ENCODE assay signal across 1 cellular context in the genomic region with DNA sequence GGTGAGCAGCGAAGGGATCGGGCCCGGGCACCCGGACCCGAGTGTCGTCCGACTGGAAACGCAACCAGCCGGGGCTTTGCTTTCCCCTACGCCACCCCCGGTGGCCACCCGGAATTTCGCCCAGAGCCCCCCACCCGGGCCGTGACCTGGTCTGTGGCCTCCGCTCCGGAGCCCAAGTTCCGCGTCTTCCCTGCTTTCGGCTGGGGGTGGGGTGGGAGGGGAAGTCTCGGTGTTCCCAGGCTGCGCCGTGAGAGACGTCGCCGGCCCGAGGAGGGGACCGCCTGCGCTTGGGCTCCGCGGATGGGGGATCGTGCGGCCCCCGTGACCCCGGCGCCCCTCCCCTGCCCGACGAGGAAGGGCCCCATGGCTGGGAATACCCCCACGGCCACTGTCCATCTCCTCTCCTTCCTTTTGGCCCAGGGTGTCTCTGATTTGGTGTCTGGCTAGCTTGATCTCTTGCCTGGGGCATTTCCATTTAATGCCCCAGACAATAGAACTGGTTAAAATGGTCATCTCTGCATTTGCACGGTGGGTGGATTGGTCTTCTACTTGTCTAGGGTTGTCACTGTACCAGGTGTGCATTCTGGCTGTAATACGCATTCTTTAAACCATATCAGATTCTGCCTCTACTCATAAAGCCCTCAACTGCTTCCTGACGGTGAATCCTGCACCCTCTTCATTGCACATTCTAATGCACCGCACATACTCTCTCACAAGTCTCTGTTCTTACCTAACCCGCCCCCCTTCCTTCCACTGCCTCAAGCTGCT.
TF ChIP-seq lines count a peak whose summit lies in the region.

No MANE protein-coding gene starts in this region.

TF ChIP-seq in K562, 482 proteins besides CTCF, POLR2A, EP300 and RAD21 (continued from another document and continues in another):
- TF ChIP-seq, protein P1, sequence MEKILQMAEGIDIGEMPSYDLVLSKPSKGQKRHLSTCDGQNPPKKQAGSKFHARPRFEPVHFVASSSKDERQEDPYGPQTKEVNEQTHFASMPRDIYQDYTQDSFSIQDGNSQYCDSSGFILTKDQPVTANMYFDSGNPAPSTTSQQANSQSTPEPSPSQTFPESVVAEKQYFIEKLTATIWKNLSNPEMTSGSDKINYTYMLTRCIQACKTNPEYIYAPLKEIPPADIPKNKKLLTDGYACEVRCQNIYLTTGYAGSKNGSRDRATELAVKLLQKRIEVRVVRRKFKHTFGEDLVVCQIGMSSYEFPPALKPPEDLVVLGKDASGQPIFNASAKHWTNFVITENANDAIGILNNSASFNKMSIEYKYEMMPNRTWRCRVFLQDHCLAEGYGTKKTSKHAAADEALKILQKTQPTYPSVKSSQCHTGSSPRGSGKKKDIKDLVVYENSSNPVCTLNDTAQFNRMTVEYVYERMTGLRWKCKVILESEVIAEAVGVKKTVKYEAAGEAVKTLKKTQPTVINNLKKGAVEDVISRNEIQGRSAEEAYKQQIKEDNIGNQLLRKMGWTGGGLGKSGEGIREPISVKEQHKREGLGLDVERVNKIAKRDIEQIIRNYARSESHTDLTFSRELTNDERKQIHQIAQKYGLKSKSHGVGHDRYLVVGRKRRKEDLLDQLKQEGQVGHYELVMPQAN (IDR thresholded peaks at IDR 0.05; ENCODE audit: borderline replicate concordance), result no peak
- TF ChIP-seq CREB1 (IDR thresholded peaks at IDR 0.05) (no peak), CREB1 (CRISPR knock-in tag; IDR thresholded peaks at IDR 0.05) (no peak; the same call in 1 of the 2 replicates), E2F3 (CRISPR knock-in tag; IDR thresholded peaks at IDR 0.05) (no peak), HEY1 (CRISPR knock-in tag; IDR thresholded peaks at IDR 0.05; ENCODE audit: borderline replicate concordance) (no peak), XRCC3 (IDR thresholded peaks at IDR 0.05) (no peak), TEAD4 (IDR thresholded peaks at IDR 0.05; ENCODE audit: low read length) (no peak), TEAD4 (CRISPR knock-in tag; IDR thresholded peaks at IDR 0.05; ENCODE audit: borderline replicate concordance) (no peak), ZFX (CRISPR knock-in tag; IDR thresholded peaks at IDR 0.05) (peak; percentile 19; the same call in 1 of the 2 replicates), CCNT2 (IDR thresholded peaks at IDR 0.05; ENCODE audit: borderline replicate concordance, extremely low read depth, insufficient read length, low read depth, low read length) (no peak), NCOR1 (IDR thresholded peaks at IDR 0.05) (no peak), PYGO2 (tag; IDR thresholded peaks at IDR 0.05) (no peak), ZNF41 (CRISPR knock-in tag; conservative IDR thresholded peaks at IDR 0.05) (no peak), HMG20B (CRISPR knock-in tag; IDR thresholded peaks at IDR 0.05) (no peak), NRF1 (conservative IDR thresholded peaks at IDR 0.05 in 1 of 2, IDR thresholded peaks at IDR 0.05 in 1 of 2) (peak in 1 of 2 experiments; percentile 25; a peak in 1 of 4 replicates), SMARCC2 (IDR thresholded peaks at IDR 0.05; ENCODE audit: low read depth) (no peak), ZBTB17 (CRISPR knock-in tag; IDR thresholded peaks at IDR 0.05) (no peak), ZNF77 (CRISPR knock-in tag; IDR thresholded peaks at IDR 0.05) (no peak), FUS (optimal IDR thresholded peaks at IDR 0.05; ENCODE audit: low read depth, low read length) (no peak), ZNF79 (CRISPR knock-in tag; IDR thresholded peaks at IDR 0.05; ENCODE audit: low read depth) (no peak), SMAD4 (CRISPR knock-in tag; conservative IDR thresholded peaks at IDR 0.05) (no peak), CHD2 (IDR thresholded peaks at IDR 0.05; ENCODE audit: low read depth, low read length) (no peak), ZNF232 (CRISPR knock-in tag; IDR thresholded peaks at IDR 0.05) (no peak), TBP (optimal IDR thresholded peaks at IDR 0.05; ENCODE audit: low read depth, low read length) (no peak), NFATC3 (IDR thresholded peaks at IDR 0.05) (no peak), CBFA2T2 (conservative IDR thresholded peaks at IDR 0.05) (no peak), TCF3 (CRISPR knock-in tag; IDR thresholded peaks at IDR 0.05) (no peak), MED1 (CRISPR knock-in tag; IDR thresholded peaks at IDR 0.05; ENCODE audit: borderline replicate concordance) (no peak), NR2F6 (CRISPR knock-in tag; IDR thresholded peaks at IDR 0.05) (no peak), CBX1 (IDR thresholded peaks at IDR 0.05; ENCODE audit: low read depth) (no peak), ZBTB7A (IDR thresholded peaks at IDR 0.05; ENCODE audit: borderline replicate concordance, control insufficient read depth, low read depth, low read length) (peak; percentile 85; the same call in 1 of the 2 replicates)
- TF ChIP-seq, protein P2, sequence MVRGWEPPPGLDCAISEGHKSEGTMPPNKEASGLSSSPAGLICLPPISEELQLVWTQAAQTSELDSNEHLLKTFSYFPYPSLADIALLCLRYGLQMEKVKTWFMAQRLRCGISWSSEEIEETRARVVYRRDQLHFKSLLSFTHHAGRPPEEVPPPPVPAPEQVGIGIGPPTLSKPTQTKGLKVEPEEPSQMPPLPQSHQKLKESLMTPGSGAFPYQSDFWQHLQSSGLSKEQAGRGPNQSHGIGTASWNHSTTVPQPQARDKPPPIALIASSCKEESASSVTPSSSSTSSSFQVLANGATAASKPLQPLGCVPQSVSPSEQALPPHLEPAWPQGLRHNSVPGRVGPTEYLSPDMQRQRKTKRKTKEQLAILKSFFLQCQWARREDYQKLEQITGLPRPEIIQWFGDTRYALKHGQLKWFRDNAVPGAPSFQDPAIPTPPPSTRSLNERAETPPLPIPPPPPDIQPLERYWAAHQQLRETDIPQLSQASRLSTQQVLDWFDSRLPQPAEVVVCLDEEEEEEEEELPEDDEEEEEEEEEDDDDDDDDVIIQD (CRISPR knock-in tag; IDR thresholded peaks at IDR 0.05), result no peak
- TF ChIP-seq, protein P3, sequence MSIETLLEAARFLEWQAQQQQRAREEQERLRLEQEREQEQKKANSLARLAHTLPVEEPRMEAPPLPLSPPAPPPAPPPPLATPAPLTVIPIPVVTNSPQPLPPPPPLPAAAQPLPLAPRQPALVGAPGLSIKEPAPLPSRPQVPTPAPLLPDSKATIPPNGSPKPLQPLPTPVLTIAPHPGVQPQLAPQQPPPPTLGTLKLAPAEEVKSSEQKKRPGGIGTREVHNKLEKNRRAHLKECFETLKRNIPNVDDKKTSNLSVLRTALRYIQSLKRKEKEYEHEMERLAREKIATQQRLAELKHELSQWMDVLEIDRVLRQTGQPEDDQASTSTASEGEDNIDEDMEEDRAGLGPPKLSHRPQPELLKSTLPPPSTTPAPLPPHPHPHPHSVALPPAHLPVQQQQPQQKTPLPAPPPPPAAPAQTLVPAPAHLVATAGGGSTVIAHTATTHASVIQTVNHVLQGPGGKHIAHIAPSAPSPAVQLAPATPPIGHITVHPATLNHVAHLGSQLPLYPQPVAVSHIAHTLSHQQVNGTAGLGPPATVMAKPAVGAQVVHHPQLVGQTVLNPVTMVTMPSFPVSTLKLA (conservative IDR thresholded peaks at IDR 0.05), result no peak
- TF ChIP-seq, protein P4, sequence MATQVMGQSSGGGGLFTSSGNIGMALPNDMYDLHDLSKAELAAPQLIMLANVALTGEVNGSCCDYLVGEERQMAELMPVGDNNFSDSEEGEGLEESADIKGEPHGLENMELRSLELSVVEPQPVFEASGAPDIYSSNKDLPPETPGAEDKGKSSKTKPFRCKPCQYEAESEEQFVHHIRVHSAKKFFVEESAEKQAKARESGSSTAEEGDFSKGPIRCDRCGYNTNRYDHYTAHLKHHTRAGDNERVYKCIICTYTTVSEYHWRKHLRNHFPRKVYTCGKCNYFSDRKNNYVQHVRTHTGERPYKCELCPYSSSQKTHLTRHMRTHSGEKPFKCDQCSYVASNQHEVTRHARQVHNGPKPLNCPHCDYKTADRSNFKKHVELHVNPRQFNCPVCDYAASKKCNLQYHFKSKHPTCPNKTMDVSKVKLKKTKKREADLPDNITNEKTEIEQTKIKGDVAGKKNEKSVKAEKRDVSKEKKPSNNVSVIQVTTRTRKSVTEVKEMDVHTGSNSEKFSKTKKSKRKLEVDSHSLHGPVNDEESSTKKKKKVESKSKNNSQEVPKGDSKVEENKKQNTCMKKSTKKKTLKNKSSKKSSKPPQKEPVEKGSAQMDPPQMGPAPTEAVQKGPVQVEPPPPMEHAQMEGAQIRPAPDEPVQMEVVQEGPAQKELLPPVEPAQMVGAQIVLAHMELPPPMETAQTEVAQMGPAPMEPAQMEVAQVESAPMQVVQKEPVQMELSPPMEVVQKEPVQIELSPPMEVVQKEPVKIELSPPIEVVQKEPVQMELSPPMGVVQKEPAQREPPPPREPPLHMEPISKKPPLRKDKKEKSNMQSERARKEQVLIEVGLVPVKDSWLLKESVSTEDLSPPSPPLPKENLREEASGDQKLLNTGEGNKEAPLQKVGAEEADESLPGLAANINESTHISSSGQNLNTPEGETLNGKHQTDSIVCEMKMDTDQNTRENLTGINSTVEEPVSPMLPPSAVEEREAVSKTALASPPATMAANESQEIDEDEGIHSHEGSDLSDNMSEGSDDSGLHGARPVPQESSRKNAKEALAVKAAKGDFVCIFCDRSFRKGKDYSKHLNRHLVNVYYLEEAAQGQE (CRISPR knock-in tag; IDR thresholded peaks at IDR 0.05; ENCODE audit: low read depth), result no peak
- TF ChIP-seq, protein P5, sequence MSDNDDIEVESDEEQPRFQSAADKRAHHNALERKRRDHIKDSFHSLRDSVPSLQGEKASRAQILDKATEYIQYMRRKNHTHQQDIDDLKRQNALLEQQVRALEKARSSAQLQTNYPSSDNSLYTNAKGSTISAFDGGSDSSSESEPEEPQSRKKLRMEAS (CRISPR knock-in tag; IDR thresholded peaks at IDR 0.05), result no peak
- TF ChIP-seq, protein P6, sequence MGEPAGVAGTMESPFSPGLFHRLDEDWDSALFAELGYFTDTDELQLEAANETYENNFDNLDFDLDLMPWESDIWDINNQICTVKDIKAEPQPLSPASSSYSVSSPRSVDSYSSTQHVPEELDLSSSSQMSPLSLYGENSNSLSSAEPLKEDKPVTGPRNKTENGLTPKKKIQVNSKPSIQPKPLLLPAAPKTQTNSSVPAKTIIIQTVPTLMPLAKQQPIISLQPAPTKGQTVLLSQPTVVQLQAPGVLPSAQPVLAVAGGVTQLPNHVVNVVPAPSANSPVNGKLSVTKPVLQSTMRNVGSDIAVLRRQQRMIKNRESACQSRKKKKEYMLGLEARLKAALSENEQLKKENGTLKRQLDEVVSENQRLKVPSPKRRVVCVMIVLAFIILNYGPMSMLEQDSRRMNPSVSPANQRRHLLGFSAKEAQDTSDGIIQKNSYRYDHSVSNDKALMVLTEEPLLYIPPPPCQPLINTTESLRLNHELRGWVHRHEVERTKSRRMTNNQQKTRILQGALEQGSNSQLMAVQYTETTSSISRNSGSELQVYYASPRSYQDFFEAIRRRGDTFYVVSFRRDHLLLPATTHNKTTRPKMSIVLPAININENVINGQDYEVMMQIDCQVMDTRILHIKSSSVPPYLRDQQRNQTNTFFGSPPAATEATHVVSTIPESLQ (CRISPR knock-in tag; IDR thresholded peaks at IDR 0.05), result no peak
- TF ChIP-seq, protein P7, sequence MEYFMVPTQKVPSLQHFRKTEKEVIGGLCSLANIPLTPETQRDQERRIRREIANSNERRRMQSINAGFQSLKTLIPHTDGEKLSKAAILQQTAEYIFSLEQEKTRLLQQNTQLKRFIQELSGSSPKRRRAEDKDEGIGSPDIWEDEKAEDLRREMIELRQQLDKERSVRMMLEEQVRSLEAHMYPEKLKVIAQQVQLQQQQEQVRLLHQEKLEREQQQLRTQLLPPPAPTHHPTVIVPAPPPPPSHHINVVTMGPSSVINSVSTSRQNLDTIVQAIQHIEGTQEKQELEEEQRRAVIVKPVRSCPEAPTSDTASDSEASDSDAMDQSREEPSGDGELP (CRISPR knock-in tag; IDR thresholded peaks at IDR 0.05; ENCODE audit: borderline replicate concordance), result peak; percentile 43
- TF ChIP-seq, protein P8, sequence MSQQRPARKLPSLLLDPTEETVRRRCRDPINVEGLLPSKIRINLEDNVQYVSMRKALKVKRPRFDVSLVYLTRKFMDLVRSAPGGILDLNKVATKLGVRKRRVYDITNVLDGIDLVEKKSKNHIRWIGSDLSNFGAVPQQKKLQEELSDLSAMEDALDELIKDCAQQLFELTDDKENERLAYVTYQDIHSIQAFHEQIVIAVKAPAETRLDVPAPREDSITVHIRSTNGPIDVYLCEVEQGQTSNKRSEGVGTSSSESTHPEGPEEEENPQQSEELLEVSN (IDR thresholded peaks at IDR 0.05; ENCODE audit: borderline replicate concordance in 1 of 2, extremely low read depth in 1 of 2, insufficient read depth in 1 of 2, insufficient read length in 1 of 2, low read depth in 1 of 2, low read length in 1 of 2, poor library complexity in 1 of 2, severe bottlenecking in 1 of 2), result peak in 1 of 2 experiments; percentile 68
- TF ChIP-seq, protein P9, sequence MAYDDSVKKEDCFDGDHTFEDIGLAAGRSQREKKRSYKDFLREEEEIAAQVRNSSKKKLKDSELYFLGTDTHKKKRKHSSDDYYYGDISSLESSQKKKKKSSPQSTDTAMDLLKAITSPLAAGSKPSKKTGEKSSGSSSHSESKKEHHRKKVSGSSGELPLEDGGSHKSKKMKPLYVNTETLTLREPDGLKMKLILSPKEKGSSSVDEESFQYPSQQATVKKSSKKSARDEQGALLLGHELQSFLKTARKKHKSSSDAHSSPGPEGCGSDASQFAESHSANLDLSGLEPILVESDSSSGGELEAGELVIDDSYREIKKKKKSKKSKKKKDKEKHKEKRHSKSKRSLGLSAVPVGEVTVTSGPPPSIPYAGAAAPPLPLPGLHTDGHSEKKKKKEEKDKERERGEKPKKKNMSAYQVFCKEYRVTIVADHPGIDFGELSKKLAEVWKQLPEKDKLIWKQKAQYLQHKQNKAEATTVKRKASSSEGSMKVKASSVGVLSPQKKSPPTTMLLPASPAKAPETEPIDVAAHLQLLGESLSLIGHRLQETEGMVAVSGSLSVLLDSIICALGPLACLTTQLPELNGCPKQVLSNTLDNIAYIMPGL (CRISPR knock-in tag; IDR thresholded peaks at IDR 0.05), result no peak
- TF ChIP-seq, protein P10, sequence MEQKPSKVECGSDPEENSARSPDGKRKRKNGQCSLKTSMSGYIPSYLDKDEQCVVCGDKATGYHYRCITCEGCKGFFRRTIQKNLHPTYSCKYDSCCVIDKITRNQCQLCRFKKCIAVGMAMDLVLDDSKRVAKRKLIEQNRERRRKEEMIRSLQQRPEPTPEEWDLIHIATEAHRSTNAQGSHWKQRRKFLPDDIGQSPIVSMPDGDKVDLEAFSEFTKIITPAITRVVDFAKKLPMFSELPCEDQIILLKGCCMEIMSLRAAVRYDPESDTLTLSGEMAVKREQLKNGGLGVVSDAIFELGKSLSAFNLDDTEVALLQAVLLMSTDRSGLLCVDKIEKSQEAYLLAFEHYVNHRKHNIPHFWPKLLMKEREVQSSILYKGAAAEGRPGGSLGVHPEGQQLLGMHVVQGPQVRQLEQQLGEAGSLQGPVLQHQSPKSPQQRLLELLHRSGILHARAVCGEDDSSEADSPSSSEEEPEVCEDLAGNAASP (IDR thresholded peaks at IDR 0.05), result no peak
- TF ChIP-seq, protein P11, sequence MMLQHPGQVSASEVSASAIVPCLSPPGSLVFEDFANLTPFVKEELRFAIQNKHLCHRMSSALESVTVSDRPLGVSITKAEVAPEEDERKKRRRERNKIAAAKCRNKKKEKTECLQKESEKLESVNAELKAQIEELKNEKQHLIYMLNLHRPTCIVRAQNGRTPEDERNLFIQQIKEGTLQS (IDR thresholded peaks at IDR 0.05), result no peak
- TF ChIP-seq, protein P11 (CRISPR knock-in tag; conservative IDR thresholded peaks at IDR 0.05), result no peak
